Comparison of ENCODE assay signal across 14 cellular contexts in genomic region chr1:17672226-17672625, GRCh38.
A peak's percentile ranks its signal among the peaks of the same experiment; 100 is the strongest.
DNase-seq lines count a peak whose midpoint lies in the region; ATAC-seq and TF ChIP-seq lines count a peak whose summit lies in the region.
"Had no signal": no experiment of that assay in that cellular context is flagged by ENCODE, and none has a peak within 500 bp of the region (broad histone marks: within the 10 kb centered on the region; RNA-seq: fewer than 3 reads in every experiment).

No MANE protein-coding gene starts in this region.

- no peaks in the 10 kb centered on the region for H3K27me3 ChIP-seq in SK-N-SH (ENCODE audit: insufficient read depth)

- POLR2A ChIA-PET in SK-N-SH (lab: Yijun Ruan, JAX) = interaction anchor here (0.5 to 1.9 kb wide), 3 partner anchors 8 to 16 kb away, joined by 3 to 7 read pairs (median 3); no protein-coding TSS in a partner anchor

- no peaks in the 10 kb centered on the region for H3K9me3 ChIP-seq in SK-N-SH
- H3K9me3 ChIP-seq: A549 had no signal

- peaks cover 26% of the 10 kb centered on the region for H3K27me3 Mint-ChIP-seq in glutamatergic neuron (ENCODE audit: unreplicated experiment)

- H3K79me2 ChIP-seq in SK-N-SH (ENCODE audit: insufficient read depth) = no peaks in the 10 kb centered on the region

- TF ChIP-seq EP300 in SK-N-SH (IDR thresholded peaks at IDR 0.05; ENCODE audit: borderline replicate concordance in 1 of 2, low read depth in 1 of 2, low read length in 1 of 2) = peak in 1 of 2 experiments; percentile 15; a peak in 1 of 4 replicates

- H3K4me1 Mint-ChIP-seq in glutamatergic neuron (ENCODE audit: low read depth, unreplicated experiment) = peaks cover 57% of the 10 kb centered on the region
- H3K4me1 Mint-ChIP-seq: CD8-positive, alpha-beta memory T cell had no signal

- no peak overlapping the region for H3K4me3 ChIP-seq in SK-N-SH (ENCODE audit: low read depth in 2 of 2, low read length in 1 of 2)
- H3K4me3 ChIP-seq: A549 had no signal

- no peaks in the 10 kb centered on the region for H3K36me3 Mint-ChIP-seq in glutamatergic neuron (ENCODE audit: unreplicated experiment)
- H3K36me3 Mint-ChIP-seq: CD8-positive, alpha-beta memory T cell had no signal

- 78% methylated on average over 12 of the region's 12 CpGs for WGBS in SK-N-SH (ENCODE audit: low lambda C conversion rate)

- H3K9ac ChIP-seq in SK-N-SH = no peak overlapping the region

- DNase-seq in SK-N-SH = peak; percentile 83
- DNase-seq in SK-N-DZ (ENCODE audit: low spot score) = peak; percentile 76
- no peak for DNase-seq in glutamatergic neuron
- DNase-seq in HUDEP-2 (lab: John Stamatoyannopoulos, UW; ENCODE audit: unreplicated experiment in 76 of 76) = no peak
- no peak for DNase-seq in effector CD8-positive, alpha-beta T cell (lab: John Stamatoyannopoulos, UW)
- DNase-seq: AML-193; CD8-positive, alpha-beta memory T cell; HCEC 1CT; NCI-H1436 treated with DMSO at 0.1 percent for 48 hours; NCI-H774 had no signal

- H3F3A ChIP-seq in SK-N-SH (replicated peaks; ENCODE audit: insufficient read depth) = peaks cover 9% of the 10 kb centered on the region

- H2AFZ ChIP-seq in SK-N-SH (ENCODE audit: low read depth) = no peak overlapping the region

- H3K27ac Mint-ChIP-seq in glutamatergic neuron (ENCODE audit: unreplicated experiment) = peak overlapping the region; percentile 96

- peaks cover 22% of the 10 kb centered on the region for H4K20me1 ChIP-seq in SK-N-SH (ENCODE audit: insufficient read depth)

- H3K27ac ChIP-seq in SK-N-SH (ENCODE audit: low read depth in 2 of 2, low read length in 1 of 2) = peak overlapping the region in 1 of 2 experiments; percentile 95; a peak in 2 of 4 replicates
- H3K27ac ChIP-seq: A549 had no signal

- peaks cover 0 to 3% of the 10 kb centered on the region in 2 experiments for H3K36me3 ChIP-seq in SK-N-SH (replicated peaks in 1 of 2; ENCODE audit: control insufficient read depth in 1 of 2, insufficient read depth in 2 of 2, low read length in 1 of 2)

- ATAC-seq in SK-N-SH treated with all-trans-retinoic acid at 6 μM for 48 hours (no peak), GM21786 (IDR thresholded peaks at IDR 0.05; ENCODE audit: unreplicated experiment) (no peak), HG03460 (IDR thresholded peaks at IDR 0.05; ENCODE audit: unreplicated experiment) (no peak)
- ATAC-seq: A549 had no signal

- TF ChIP-seq CTCF in SK-N-SH (IDR thresholded peaks at IDR 0.05) (no peak), glutamatergic neuron (IDR thresholded peaks at IDR 0.05; ENCODE audit: partially characterized antibody, unreplicated experiment) (no peak)

- peaks cover 0 to 59% of the 10 kb centered on the region in 2 experiments; a peak in 2 of 4 replicates for H3K4me1 ChIP-seq in SK-N-SH (ENCODE audit: control insufficient read depth in 1 of 2, insufficient read depth in 2 of 2, low read depth in 1 of 2, low read length in 1 of 2)
- H3K4me1 ChIP-seq: A549 had no signal

- peak overlapping the region; percentile 77 for H3K4me3 Mint-ChIP-seq in glutamatergic neuron (ENCODE audit: unreplicated experiment)
- H3K4me3 Mint-ChIP-seq: CD8-positive, alpha-beta memory T cell had no signal

- H3K9me3 Mint-ChIP-seq in glutamatergic neuron (ENCODE audit: unreplicated experiment) = peaks cover 32% of the 10 kb centered on the region
- H3K9me3 Mint-ChIP-seq: CD8-positive, alpha-beta memory T cell had no signal

- no peaks in the 10 kb centered on the region for H3K9me2 ChIP-seq in SK-N-SH

- H3K4me2 ChIP-seq in SK-N-SH = no peak overlapping the region
- H3K4me2 ChIP-seq: A549 had no signal

- TF ChIP-seq RAD21 in SK-N-SH (IDR thresholded peaks at IDR 0.05; ENCODE audit: low read length) = no peak

- CTCF ChIA-PET in SK-N-SH (lab: Yijun Ruan, JAX) = interaction anchor here (0.6 to 6.3 kb wide), 8 partner anchors 10 to 909 kb away, joined by 3 to 52 read pairs (median 4); no protein-coding TSS in a partner anchor

TF ChIP-seq in SK-N-SH, 30 proteins besides CTCF, POLR2A, EP300 and RAD21:
- TF ChIP-seq CHD2 (IDR thresholded peaks at IDR 0.05; ENCODE audit: low read length, partially characterized antibody) (peak; percentile 13), FOXJ3 (CRISPR knock-in tag; IDR thresholded peaks at IDR 0.05) (0 out of 2 replicates have a peak, but pooled peaks have one; percentile 7), MXI1 (IDR thresholded peaks at IDR 0.05; ENCODE audit: low read depth, low read length) (no peak), ZBTB33 (IDR thresholded peaks at IDR 0.05; ENCODE audit: borderline replicate concordance, low read depth) (no peak)

TF ChIP-seq in SK-N-SH treated with all-trans-retinoic acid at 6 μM for 48 hours, 23 proteins besides CTCF, POLR2A, EP300 and RAD21 (continues in another document):
- TF ChIP-seq PPARA (CRISPR knock-in tag; IDR thresholded peaks at IDR 0.05; ENCODE audit: borderline replicate concordance) (no peak), RARB (CRISPR knock-in tag; IDR thresholded peaks at IDR 0.05) (no peak), CSRNP3 (CRISPR knock-in tag; IDR thresholded peaks at IDR 0.05) (no peak), TOX (CRISPR knock-in tag; IDR thresholded peaks at IDR 0.05; ENCODE audit: borderline replicate concordance) (no peak), TSHZ2 (CRISPR knock-in tag; IDR thresholded peaks at IDR 0.05) (no peak), OSR1 (CRISPR knock-in tag; IDR thresholded peaks at IDR 0.05) (no peak), CSDC2 (CRISPR knock-in tag; IDR thresholded peaks at IDR 0.05) (no peak), GLIS3 (CRISPR knock-in tag; IDR thresholded peaks at IDR 0.05) (no peak), ZNF70 (CRISPR knock-in tag; IDR thresholded peaks at IDR 0.05) (no peak), ZFP30 (CRISPR knock-in tag; IDR thresholded peaks at IDR 0.05) (no peak), POU6F1 (CRISPR knock-in tag; IDR thresholded peaks at IDR 0.05; ENCODE audit: borderline replicate concordance, low read depth) (no peak), PATZ1 (CRISPR knock-in tag; IDR thresholded peaks at IDR 0.05; ENCODE audit: borderline replicate concordance) (no peak)

Comparison
In these comparisons a context has a peak if more than half of its experiments do, and no peak if none do; other contexts are left out.
1. DNase-seq: peak in SK-N-SH (single experiment) and SK-N-DZ (single experiment); none in glutamatergic neuron (single experiment), HUDEP-2 (0 of 76) and effector CD8-positive, alpha-beta T cell (single experiment).